ENCODE assay signal across 24 cellular contexts in genomic region chr5:156239800-156240199, GRCh38.
DNase-seq lines count a peak whose midpoint lies in the region; ATAC-seq, FAIRE-seq and TF ChIP-seq lines count a peak whose summit lies in the region.
"Had no signal": no experiment of that assay in that cellular context is flagged by ENCODE, and none has a peak within 500 bp of the region (broad histone marks: within the 10 kb centered on the region; RNA-seq: fewer than 3 reads in every experiment).

No MANE protein-coding gene starts in this region.

- TF ChIP-seq POLR2A in GM12878 (IDR thresholded peaks at IDR 0.05; ENCODE audit: low read depth, low read length): no peak
- no peak for TF ChIP-seq POLR2A in right lobe of liver (IDR thresholded peaks at IDR 0.05)

- CTCF ChIA-PET in GM12878 (lab: Yijun Ruan, JAX): no interaction called here

- H4K20me1 ChIP-seq in GM12878 (ENCODE audit: control insufficient read depth, insufficient read depth) (no peaks in the 10 kb centered on the region), hepatocyte (ENCODE audit: insufficient read depth, poor library complexity, severe bottlenecking) (no peaks in the 10 kb centered on the region)
- H4K20me1 ChIP-seq: BLaER1 had no signal

- TF ChIP-seq CTCF in GM12878 (IDR thresholded peaks at IDR 0.05 in 2 of 3, conservative IDR thresholded peaks at IDR 0.05 in 1 of 3; ENCODE audit: control insufficient read depth in 2 of 3, extremely low read depth in 1 of 3, insufficient read depth in 1 of 3, low read depth in 3 of 3, low read length in 3 of 3) (no peak), hepatocyte (IDR thresholded peaks at IDR 0.05; ENCODE audit: poor library complexity) (no peak), right lobe of liver (IDR thresholded peaks at IDR 0.05) (no peak), WERI-Rb-1 (IDR thresholded peaks at IDR 0.05; ENCODE audit: low read depth, low read length) (no peak)

- no peak overlapping the region for H3K9ac ChIP-seq in GM12878 (ENCODE audit: control insufficient read depth, insufficient read depth, low read length)
- H3K9ac ChIP-seq: BLaER1 had no signal

- no peaks in the 10 kb centered on the region for H3K9me3 ChIP-seq in GM12878 (replicated peaks; ENCODE audit: control insufficient read depth, insufficient read depth, low read length)
- H3K9me3 ChIP-seq in hepatocyte (ENCODE audit: low read depth): no peaks in the 10 kb centered on the region
- H3K9me3 ChIP-seq in right lobe of liver: no peaks in the 10 kb centered on the region
- no peaks in the 10 kb centered on the region for H3K9me3 ChIP-seq in WERI-Rb-1 (ENCODE audit: severe bottlenecking)
- H3K9me3 ChIP-seq: BE2C, BLaER1 had no signal

- no TSS peak for BruUV-seq in GM12878 (replicated peaks; lab: Mats Ljungman, UMichigan)

- no peak for TF ChIP-seq EP300 in GM12878 (IDR thresholded peaks at IDR 0.05; ENCODE audit: borderline replicate concordance in 1 of 2, control insufficient read depth in 1 of 2, low read depth in 2 of 2, low read length in 2 of 2)

- POLR2A ChIA-PET in GM12878 (lab: Charles Lee): no interaction called here

- H3K27ac ChIP-seq in GM12878 (ENCODE audit: control insufficient read depth, insufficient read depth) (no peak overlapping the region), hepatocyte (no peak overlapping the region), right lobe of liver (no peak overlapping the region), WERI-Rb-1 (no peak overlapping the region)
- H3K27ac ChIP-seq: BLaER1 had no signal

- SMC1A ChIA-PET in GM12878 (lab: Charles Lee; ENCODE audit: uncharacterized antibody, unreplicated experiment): interaction anchor here (1.4 kb wide), 1 partner anchor 20 kb away, joined by 3 read pairs; no protein-coding TSS in a partner anchor

- in situ Hi-C loops in GM12878 (cut with MboI): no loop called here

- H3K4me1 ChIP-seq in GM12878 (ENCODE audit: control insufficient read depth, insufficient read depth, low read length) (no peaks in the 10 kb centered on the region), hepatocyte (ENCODE audit: insufficient read depth) (no peaks in the 10 kb centered on the region), right lobe of liver (peaks cover 0 to 9% (median 0%) of the 10 kb centered on the region in 4 donors)
- H3K4me1 ChIP-seq: BE2C, BLaER1 had no signal

- RAD21 ChIA-PET in GM12878 (lab: Charles Lee; ENCODE audit: unreplicated experiment): no interaction called here

- H3K9me2 ChIP-seq in hepatocyte (replicated peaks; ENCODE audit: insufficient read depth): no peaks in the 10 kb centered on the region

- no peak overlapping the region for H3K4me2 ChIP-seq in GM12878 (ENCODE audit: control insufficient read depth, insufficient read depth)
- no peak overlapping the region for H3K4me2 ChIP-seq in hepatocyte
- H3K4me2 ChIP-seq: BLaER1 had no signal

- no peak for FAIRE-seq in GM12878 (lab: Jason Lieb, UNC)
- FAIRE-seq: A204.1, GM12891, GM18507 had no signal

- WGBS in GM12878 (ENCODE audit: insufficient coverage, insufficient replicate concordance, low lambda C conversion rate, missing lambda C conversion rate): 92% methylated on average over 2 of the region's 2 CpGs
- WGBS in hepatocyte (ENCODE audit: low lambda C conversion rate, missing lambda C conversion rate): 37% methylated on average over 2 of the region's 2 CpGs
- WGBS in right lobe of liver (ENCODE audit: insufficient coverage, low coverage, low lambda C conversion rate, missing lambda C conversion rate): 35% methylated on average over 2 of the region's 2 CpGs

- H3K4me3 ChIP-seq in GM12878 (no peak overlapping the region), hepatocyte (no peak overlapping the region), right lobe of liver (no peak overlapping the region), WERI-Rb-1 (ENCODE audit: low read depth, low read length) (no peak overlapping the region)
- H3K4me3 ChIP-seq: BLaER1 had no signal

- H3K79me2 ChIP-seq in GM12878 (ENCODE audit: control insufficient read depth, insufficient read depth, low read length): no peaks in the 10 kb centered on the region
- no peaks in the 10 kb centered on the region for H3K79me2 ChIP-seq in hepatocyte

- ATAC-seq in GM12878 (peak; percentile 54), right lobe of liver (peak in 3 of 4 donors; percentile 63 to 75 (median 66))

- H2AFZ ChIP-seq in GM12878 (ENCODE audit: control insufficient read depth, low read depth, low read length): no peak overlapping the region
- H2AFZ ChIP-seq in hepatocyte: no peak overlapping the region

- no peaks in the 10 kb centered on the region for H3K36me3 ChIP-seq in GM12878 (ENCODE audit: control insufficient read depth in 2 of 2, insufficient read depth in 2 of 2, low read length in 1 of 2)
- H3K36me3 ChIP-seq in hepatocyte (replicated peaks; ENCODE audit: insufficient read depth, low read depth): no peaks in the 10 kb centered on the region
- H3K36me3 ChIP-seq in right lobe of liver: no peaks in the 10 kb centered on the region
- H3K36me3 ChIP-seq in WERI-Rb-1: no peaks in the 10 kb centered on the region
- H3K36me3 ChIP-seq: BE2C, BLaER1 had no signal

- H3K27me3 ChIP-seq in GM12878 (replicated peaks in 1 of 2; ENCODE audit: control insufficient read depth in 2 of 2, insufficient read depth in 2 of 2, low read length in 1 of 2) (no peaks in the 10 kb centered on the region), hepatocyte (no peaks in the 10 kb centered on the region), right lobe of liver (no peaks in the 10 kb centered on the region), WERI-Rb-1 (ENCODE audit: insufficient read depth, low read depth, severe bottlenecking) (no peaks in the 10 kb centered on the region)
- H3K27me3 ChIP-seq: BE2C, BLaER1 had no signal

- no peak for DNase-seq in GM12878 (ENCODE audit: low read depth, low spot score)
- peak; percentile 10 for DNase-seq in hepatocyte (ENCODE audit: low spot score)
- DNase-seq in right lobe of liver: no peak
- no peak for DNase-seq in WERI-Rb-1
- no peak for DNase-seq in NCI-H187 (lab: John Stamatoyannopoulos, UW)
- DNase-seq: 8988T; ACHN; BE2C; C1 segment of cervical spinal cord; CD4-positive, alpha-beta memory T cell; CD4-positive, CD25-positive, alpha-beta regulatory T cell; CD8-positive, alpha-beta memory T cell; COR-L47; DMS 273 treated with DMSO at 0.1 percent for 48 hours; DMS153; DMS53; DMS79; DND-41; EL; GDM1 had no signal

- TF ChIP-seq RAD21 in GM12878 (IDR thresholded peaks at IDR 0.05; ENCODE audit: insufficient read depth, low read depth, low read length): no peak

- intact Hi-C loops in GM12878 (cut with micrococcal nuclease; ENCODE audit: unreplicated experiment) (loop anchor here (10.0 kb wide), 1 partner anchor 695 kb away; no protein-coding TSS in a partner anchor), right lobe of liver (cut with DNase I) (no loop called here)

TF ChIP-seq in GM12878, 131 proteins besides CTCF, POLR2A, EP300 and RAD21:
- TF ChIP-seq WRNIP1 (IDR thresholded peaks at IDR 0.05; ENCODE audit: borderline replicate concordance, low read depth, low read length): no peak
- no peak for TF ChIP-seq BCL3 (IDR thresholded peaks at IDR 0.05; ENCODE audit: borderline replicate concordance, insufficient read depth, low read depth, low read length, poor library complexity, severe bottlenecking)
- no peak for TF ChIP-seq SUZ12 (IDR thresholded peaks at IDR 0.05; ENCODE audit: unreplicated experiment)
- TF ChIP-seq DPF2 (IDR thresholded peaks at IDR 0.05): no peak
- no peak for TF ChIP-seq SREBF2 (IDR thresholded peaks at IDR 0.05; ENCODE audit: low read length)
- no peak for TF ChIP-seq PBX3 (IDR thresholded peaks at IDR 0.05; ENCODE audit: insufficient replicate concordance, low read depth, low read length)
- no peak for TF ChIP-seq JUNB (IDR thresholded peaks at IDR 0.05)
- no peak for TF ChIP-seq ESRRA (IDR thresholded peaks at IDR 0.05; ENCODE audit: low read length)
- no peak for TF ChIP-seq ZNF622 (IDR thresholded peaks at IDR 0.05)
- no peak for TF ChIP-seq NFXL1 (IDR thresholded peaks at IDR 0.05; ENCODE audit: borderline replicate concordance)
- TF ChIP-seq ZNF217 (IDR thresholded peaks at IDR 0.05): no peak
- TF ChIP-seq IRF4 (IDR thresholded peaks at IDR 0.05; ENCODE audit: low read depth, low read length): no peak
- TF ChIP-seq CEBPB (IDR thresholded peaks at IDR 0.05; ENCODE audit: borderline replicate concordance in 1 of 2, low read depth in 2 of 2, low read length in 2 of 2): no peak
- no peak for TF ChIP-seq YBX1 (IDR thresholded peaks at IDR 0.05)
- no peak for TF ChIP-seq SIN3A (IDR thresholded peaks at IDR 0.05; ENCODE audit: low read depth, low read length)
- no peak for TF ChIP-seq BCL11A (IDR thresholded peaks at IDR 0.05; ENCODE audit: low read depth, low read length)
TF ChIP-seq in GM12878: peak in this region for 0.
